ENCODE assay signal across 7 cellular contexts in genomic region chr13:30587231-30587630, GRCh38.
"Had no signal": no experiment of that assay in that cellular context is flagged by ENCODE, and none has a peak within 500 bp of the region (broad histone marks: within the 10 kb centered on the region; RNA-seq: fewer than 3 reads in every experiment).

No MANE protein-coding gene starts in this region.

- ATAC-seq: GM12878 had no signal

- H3K4me3 ChIP-seq: GM12878 had no signal

- DNase-seq: GDM1, GF-D8 had no signal

- FAIRE-seq: GM12878, GM12891, GM12892, GM18507, GM19239 had no signal
